8 cellular contexts compared by ENCODE assay signal in genomic region chr5:149860801-149861322, GRCh38.
A peak's percentile ranks its signal among the peaks of the same experiment; 100 is the strongest.
DNase-seq lines count a peak whose midpoint lies in the region; ATAC-seq and TF ChIP-seq lines count a peak whose summit lies in the region.

No MANE protein-coding gene starts in this region.

- H3F3A ChIP-seq in PC-3 (ENCODE audit: low read length, unreplicated experiment), result no peaks in the 10 kb centered on the region

- H3K4me2 ChIP-seq in PC-3 (ENCODE audit: low read length), result no peak overlapping the region

- TF ChIP-seq CTCF in PC-3 (conservative IDR thresholded peaks at IDR 0.05; ENCODE audit: low read depth, low read length) (no peak), kidney epithelial cell (IDR thresholded peaks at IDR 0.05; ENCODE audit: insufficient read depth, low read length, poor library complexity, severe bottlenecking) (no peak)

- ATAC-seq in GM18867 (IDR thresholded peaks at IDR 0.05; ENCODE audit: unreplicated experiment) (peak; percentile 76), PC-3 (peak; percentile 95)

- BruUV-seq in PC-3 (replicated peaks; lab: Mats Ljungman, UMichigan), result no TSS peak

- intact Hi-C loops in PC-3 (cut with micrococcal nuclease), result no loop called here

- H3K36me3 ChIP-seq in H7 (replicated peaks; ENCODE audit: control insufficient read depth, insufficient read depth, low read length), result no peaks in the 10 kb centered on the region
- H3K36me3 ChIP-seq in PC-3 (ENCODE audit: low read depth, low read length), result no peaks in the 10 kb centered on the region
- no peaks in the 10 kb centered on the region for H3K36me3 ChIP-seq in kidney epithelial cell (ENCODE audit: control insufficient read depth, insufficient read depth, low read length)

- H3K27me3 ChIP-seq in H7 (ENCODE audit: control insufficient read depth, insufficient read depth, low read length) (no peaks in the 10 kb centered on the region), PC-3 (ENCODE audit: low read length) (no peaks in the 10 kb centered on the region), kidney epithelial cell (ENCODE audit: control insufficient read depth, insufficient read depth, low read length) (no peaks in the 10 kb centered on the region)

- H3K79me2 ChIP-seq in PC-3 (ENCODE audit: low read length), result no peaks in the 10 kb centered on the region

- H3K9me3 ChIP-seq in PC-3 (ENCODE audit: low read length), result no peaks in the 10 kb centered on the region

- H3K4me1 ChIP-seq in PC-3 (ENCODE audit: insufficient read depth, low read length), result peaks cover 16% of the 10 kb centered on the region; the same call in 1 of the 2 replicates

- H3K4me3 ChIP-seq in H7 (ENCODE audit: insufficient read depth, low read depth, low read length), result no peak overlapping the region
- no peak overlapping the region for H3K4me3 ChIP-seq in PC-3 (ENCODE audit: low read length)
- H3K4me3 ChIP-seq in kidney epithelial cell (ENCODE audit: low read depth, low read length), result no peak overlapping the region

- no peaks in the 10 kb centered on the region for H4K20me1 ChIP-seq in PC-3 (ENCODE audit: low read length)

- DNase-seq in H7 (peak; percentile 69), PC-3 (peak; percentile 60), kidney epithelial cell (ENCODE audit: low read depth) (peak; percentile 69), NCI-H2081 treated with DMSO at 0.1 percent for 48 hours (lab: John Stamatoyannopoulos, UW) (no peak)
- DNase-seq in central memory CD4-positive, alpha-beta T cell, result no peak
- no peak for DNase-seq in stimulated activated CD4-positive, alpha-beta T cell treated with anti-CD3 and anti-CD28 coated beads, Interleukin-4, amount 100 ng/mL, for 4 hours
- no peak for DNase-seq in activated CD4-positive, alpha-beta T cell treated with anti-CD3 and anti-CD28 coated beads for 4 hours

- no peak overlapping the region for H3K27ac ChIP-seq in PC-3 (ENCODE audit: low read length)

- no peak overlapping the region for H2AFZ ChIP-seq in PC-3 (ENCODE audit: low read length)

- no peaks in the 10 kb centered on the region for H3K9me2 ChIP-seq in PC-3 (replicated peaks; ENCODE audit: low read length)

- no peak overlapping the region for H3K9ac ChIP-seq in PC-3 (ENCODE audit: low read length)

- POLR2A ChIA-PET in PC-3 (lab: Charles Lee; ENCODE audit: unreplicated experiment), result no interaction called here

- CTCF ChIA-PET in PC-3 (lab: Charles Lee), result interaction anchor here (0.5 to 0.9 kb wide), 3 partner anchors 27 to 97 kb away, joined by 3 to 26 read pairs (median 3); no protein-coding TSS in a partner anchor

Comparison
In these comparisons a context has a peak if more than half of its experiments do, and no peak if none do; other contexts are left out.
1. DNase-seq: peak in H7 (single experiment), PC-3 (single experiment) and kidney epithelial cell (single experiment); none in central memory CD4-positive, alpha-beta T cell (single experiment), stimulated activated CD4-positive, alpha-beta T cell treated with anti-CD3 and anti-CD28 coated beads, Interleukin-4, amount 100 ng/mL, for 4 hours (0 of 2), NCI-H2081 treated with DMSO at 0.1 percent for 48 hours (single experiment) and activated CD4-positive, alpha-beta T cell treated with anti-CD3 and anti-CD28 coated beads for 4 hours (0 of 2).